In genomic region chr12:21828779-21829178, GRCh38 we compare ENCODE assay signal across 16 cellular contexts. TPM values are rescaled to one million over a fixed set of nuclear protein-coding genes. Genes with fewer than 3 reads are reported as not detected.
DNase-seq lines count a peak whose midpoint lies in the region; ATAC-seq, FAIRE-seq and TF ChIP-seq lines count a peak whose summit lies in the region.
"Had no signal": no experiment of that assay in that cellular context is flagged by ENCODE, and none has a peak within 500 bp of the region (broad histone marks: within the 10 kb centered on the region; RNA-seq: fewer than 3 reads in every experiment).

No MANE protein-coding gene starts in this region.

- no peak overlapping the region for H3K27ac ChIP-seq in A549
- peak overlapping the region; percentile 8 to 25 for H3K27ac ChIP-seq in prostate gland

- H3K4me3 ChIP-seq in A549 (no peak overlapping the region), fibroblast of mammary gland (ENCODE audit: control insufficient read depth, low read depth, low read length) (no peak overlapping the region), prostate gland (no peak overlapping the region)
- H3K4me3 ChIP-seq: MG63, smooth muscle cell had no signal

- no peaks in the 10 kb centered on the region for H3K36me3 ChIP-seq in prostate gland
- H3K36me3 ChIP-seq: MG63 had no signal

- no peaks in the 10 kb centered on the region for H3K9me3 ChIP-seq in A549
- no peaks in the 10 kb centered on the region for H3K9me3 ChIP-seq in prostate gland
- H3K9me3 ChIP-seq: MG63 had no signal

- H3K4me1 ChIP-seq in A549 (no peaks in the 10 kb centered on the region), prostate gland (replicated peaks) (no peaks in the 10 kb centered on the region)

- H3K4me2 ChIP-seq in A549: 0 out of 3 replicates have a peak overlapping the region, but pooled peaks have one; percentile 15
- H3K4me2 ChIP-seq: smooth muscle cell had no signal

- WGBS in A549 (ENCODE audit: missing lambda C conversion rate): 18% methylated on average over 8 of the region's 8 CpGs
- WGBS in prostate gland: 27% methylated on average over 8 of the region's 8 CpGs

- no peak for TF ChIP-seq RAD21 in A549 (conservative IDR thresholded peaks at IDR 0.05 in 1 of 2, IDR thresholded peaks at IDR 0.05 in 1 of 2)

- H3K27me3 ChIP-seq in prostate gland (replicated peaks; ENCODE audit: insufficient read depth): no peaks in the 10 kb centered on the region
- H3K27me3 ChIP-seq: MG63 had no signal

- TF ChIP-seq CTCF in A549 (IDR thresholded peaks at IDR 0.05) (no peak), fibroblast of mammary gland (conservative IDR thresholded peaks at IDR 0.05; ENCODE audit: control insufficient read depth, insufficient read depth, low read depth, low read length) (no peak), prostate gland (IDR thresholded peaks at IDR 0.05) (no peak)

- DNase-seq in A549 (ENCODE audit: low read depth in 1 of 2, low spot score in 1 of 2) (no peak), NCI-H2171 (lab: John Stamatoyannopoulos, UW) (peak; percentile 4), fibroblast of mammary gland (ENCODE audit: low read depth) (peak; percentile 92), prostate gland (ENCODE audit: low spot score) (no peak), DMS 273 treated with DMSO at 0.1 percent for 48 hours (lab: John Stamatoyannopoulos, UW) (no peak)
- no peak for DNase-seq in activated T-cell treated with anti-CD3 and anti-CD28 coated beads, Interleukin-2, amount 50 U/mL, for 48 hours
- DNase-seq: activated naive CD4-positive, alpha-beta T cell treated with anti-CD3 and anti-CD28 coated beads, Interleukin-2, amount 10 ng/mL, durations not matched to agents 7 days and 5 days; DMS153; MG63 had no signal

- no peak for ATAC-seq in A549
- ATAC-seq in GM18517 (IDR thresholded peaks at IDR 0.05; ENCODE audit: unreplicated experiment): no peak
- no peak for ATAC-seq in GM18867 (IDR thresholded peaks at IDR 0.05; ENCODE audit: unreplicated experiment)
- ATAC-seq: WTC11 had no signal

- FAIRE-seq in A549 (lab: Jason Lieb, UNC): no peak
- FAIRE-seq: bronchial epithelial cell had no signal

- TF ChIP-seq EP300 in A549 (IDR thresholded peaks at IDR 0.05): no peak

- TF ChIP-seq POLR2A in A549 (IDR thresholded peaks at IDR 0.05; ENCODE audit: low read length) (no peak), prostate gland (IDR thresholded peaks at IDR 0.05) (no peak)

- POLR2A ChIA-PET in A549 (lab: Yijun Ruan, JAX): no interaction called here

- intact Hi-C loops in prostate gland (cut with DNase I): loop anchor here (2.0 to 5.0 kb wide), 2 partner anchors 64 to 112 kb away; partner anchors contain the start of gene ABCC9

- CTCF ChIA-PET in A549 (lab: Yijun Ruan, JAX): interaction anchor here (0.8 kb wide), 1 partner anchor 16 kb away, joined by 3 read pairs; no protein-coding TSS in a partner anchor

TF ChIP-seq in A549, 52 proteins besides CTCF, POLR2A, EP300 and RAD21:
- no peak for TF ChIP-seq EHF (CRISPR knock-in tag; IDR thresholded peaks at IDR 0.05)
- no peak for TF ChIP-seq USF2 (IDR thresholded peaks at IDR 0.05)
- TF ChIP-seq JUN (IDR thresholded peaks at IDR 0.05): no peak
- no peak for TF ChIP-seq CBX2 (IDR thresholded peaks at IDR 0.05; ENCODE audit: borderline replicate concordance, low read depth)
- no peak for TF ChIP-seq CHD2 (IDR thresholded peaks at IDR 0.05; ENCODE audit: low read length, partially characterized antibody)
- TF ChIP-seq PHF8 (IDR thresholded peaks at IDR 0.05; ENCODE audit: borderline replicate concordance, low read depth): no peak
- no peak for TF ChIP-seq CEBPB (IDR thresholded peaks at IDR 0.05)
- no peak for TF ChIP-seq FOXS1 (CRISPR knock-in tag; IDR thresholded peaks at IDR 0.05)
- TF ChIP-seq REST (IDR thresholded peaks at IDR 0.05): no peak
- no peak for TF ChIP-seq CHD4 (IDR thresholded peaks at IDR 0.05; ENCODE audit: borderline replicate concordance)
- no peak for TF ChIP-seq BCL3 (IDR thresholded peaks at IDR 0.05)
- TF ChIP-seq ZSCAN20 (CRISPR knock-in tag; IDR thresholded peaks at IDR 0.05): no peak

RNA-seq across cellular contexts. Expression of gene KCNJ8, which starts 54.3 kb away (rescaled TPM):
- polyA plus RNA-seq in A549 (2011; rRNA removed) (0.67 and 0.73 TPM in 2 replicates), A549 (2017; fragmentation: RNase III; extraction: RNeasy Plus Mini Kit Qiagen cat#74134 plus additional on column Dnase treatment) (0.60 to 0.79 TPM (median 0.68 TPM) in 3 replicates)
- 0.38 and 0.39 TPM in 2 replicates for polyA plus RNA-seq in A549 (2012; cell fraction: cytosol; rRNA removed)
- 0.17 and 0.32 TPM in 2 replicates for polyA plus RNA-seq in A549 (2012; cell fraction: nucleus; rRNA removed)
- polyA minus RNA-seq in A549 (2011; rRNA and poly(A)+ RNA removed): 0.39 and 0.54 TPM in 2 replicates
- 10 to 100 TPM in 1 of 2 donors, 1 to 10 TPM in 1; 9.2 to 10.3 TPM for total RNA-seq in prostate gland
- total RNA-seq: OCI-LY7, smooth muscle cell had no signal
- polyA plus RNA-seq: neural cell, smooth muscle cell had no signal

Comparison
In these comparisons a context has a peak if more than half of its experiments do, and no peak if none do; other contexts are left out.
1. DNase-seq: peak in NCI-H2171 (single experiment) and fibroblast of mammary gland (single experiment); none in A549 (0 of 2), prostate gland (single experiment), activated T-cell treated with anti-CD3 and anti-CD28 coated beads, Interleukin-2, amount 50 U/mL, for 48 hours (0 of 2) and DMS 273 treated with DMSO at 0.1 percent for 48 hours (single experiment).
2. H3K27ac ChIP-seq: peak in prostate gland (2 of 2); none in A549 (0 of 2).